8 cellular contexts compared by ENCODE assay signal in genomic region chr11:70483077-70483861, GRCh38.
DNase-seq lines count a peak whose midpoint lies in the region; ATAC-seq and TF ChIP-seq lines count a peak whose summit lies in the region.

No MANE protein-coding gene starts in this region.

- no peak overlapping the region for H3K4me3 ChIP-seq in BLaER1 treated with 17β-estradiol and CSF1 and Interleukin-3, amounts not matched to agents 10 nM and 100 nM
- H3K4me3 ChIP-seq in IMR-90 (ENCODE audit: insufficient read depth, low read depth, low read length): no peak overlapping the region
- no peak overlapping the region for H3K4me3 ChIP-seq in astrocyte of the cerebellum (ENCODE audit: low read depth, low read length)
- H3K4me3 ChIP-seq in right lobe of liver: no peak overlapping the region

- H2AFZ ChIP-seq in IMR-90 (replicated peaks; ENCODE audit: low read length, poor library complexity): peak overlapping the region; percentile 10

- peaks cover 5 to 26% (median 16%) of the 10 kb centered on the region in 10 experiments for H3K4me1 ChIP-seq in BLaER1 treated with 17β-estradiol and CSF1 and Interleukin-3, amounts not matched to agents 10 nM and 100 nM
- H3K4me1 ChIP-seq in IMR-90 (ENCODE audit: control insufficient read depth, insufficient read depth, low read length) (peaks cover 7% of the 10 kb centered on the region), right lobe of liver (peaks cover 0 to 9% (median 0%) of the 10 kb centered on the region in 4 donors)

- no peak overlapping the region for H3K14ac ChIP-seq in IMR-90 (replicated peaks; ENCODE audit: low read depth, low read length)

- H3K23ac ChIP-seq in IMR-90 (ENCODE audit: low read depth, low read length): no peak overlapping the region

- no peaks in the 10 kb centered on the region for H3K27me3 ChIP-seq in BLaER1 treated with 17β-estradiol and CSF1 and Interleukin-3, amounts not matched to agents 10 nM and 100 nM
- peaks cover 2% of the 10 kb centered on the region; the same call in 1 of the 2 replicates for H3K27me3 ChIP-seq in IMR-90 (ENCODE audit: control insufficient read depth, insufficient read depth, low read length)
- H3K27me3 ChIP-seq in right lobe of liver: no peaks in the 10 kb centered on the region

- CTCF ChIA-PET in IMR-90 (lab: Yijun Ruan, JAX): interaction anchor here (0.5 to 1.4 kb wide), 6 partner anchors 7 to 268 kb away, joined by 3 to 4 read pairs (median 3); no protein-coding TSS in a partner anchor

- POLR2A ChIA-PET in IMR-90 (lab: Charles Lee; ENCODE audit: unreplicated experiment): no interaction called here

- H3K9me1 ChIP-seq in IMR-90 (ENCODE audit: insufficient read depth, low read length): peaks cover 3% of the 10 kb centered on the region; the same call in 1 of the 2 replicates

- no CpG with 5 or more reads among the region's 9 CpGs for WGBS in IMR-90 (ENCODE audit: extremely low coverage in 2 of 2, insufficient read length in 1 of 2), 2 experiments
- WGBS in right lobe of liver (ENCODE audit: insufficient coverage, low coverage, low lambda C conversion rate, missing lambda C conversion rate): 74% methylated on average over 6 of the region's 9 CpGs

- H4K8ac ChIP-seq in IMR-90 (ENCODE audit: low read depth in 2 of 2, low read length in 2 of 2): no peak overlapping the region

- H3K9me3 ChIP-seq in BLaER1 treated with 17β-estradiol and CSF1 and Interleukin-3, amounts not matched to agents 10 nM and 100 nM (replicated peaks in 1 of 11): peaks cover 0 to 20% (median 8%) of the 10 kb centered on the region in 11 experiments; a peak in 12 of 22 replicates
- H3K9me3 ChIP-seq in IMR-90 (ENCODE audit: control insufficient read depth, insufficient read depth, low read length): no peaks in the 10 kb centered on the region
- H3K9me3 ChIP-seq in right lobe of liver: no peaks in the 10 kb centered on the region

- dilution Hi-C loops in IMR-90 (cut with HindIII; ENCODE audit: low sequenced_read_pairs, unreplicated experiment): no loop called here

- no peak overlapping the region for H2BK15ac ChIP-seq in IMR-90 (ENCODE audit: low read depth, low read length)

- BruUV-seq in IMR-90 (replicated peaks; lab: Mats Ljungman, UMichigan): no TSS peak

- in situ Hi-C loops in IMR-90 (cut with MboI; ENCODE audit: low sequenced_read_pairs): no loop called here
- in situ Hi-C loops in astrocyte of the cerebellum (cut with HindIII; ENCODE audit: low sequenced_read_pairs): no loop called here

- H3K4ac ChIP-seq in IMR-90 (ENCODE audit: low read depth, low read length): no peak overlapping the region

- no peak overlapping the region for H3K9ac ChIP-seq in BLaER1 treated with 17β-estradiol and CSF1 and Interleukin-3, amounts not matched to agents 10 nM and 100 nM
- H3K9ac ChIP-seq in IMR-90 (ENCODE audit: low read depth, low read length): no peak overlapping the region

- H4K91ac ChIP-seq in IMR-90 (ENCODE audit: insufficient read depth, low read depth, low read length): no peak overlapping the region

- TF ChIP-seq RAD21 in IMR-90 (IDR thresholded peaks at IDR 0.05; ENCODE audit: low read length): peak; percentile 36; the same call in 1 of the 2 replicates

- ATAC-seq in IMR-90 (ENCODE audit: low read depth) (peak; percentile 80), right lobe of liver (peak in 3 of 4 donors; percentile 7 to 15 (median 11)), HG03095 (IDR thresholded peaks at IDR 0.05; ENCODE audit: unreplicated experiment) (no peak)

- H2AK5ac ChIP-seq in IMR-90 (ENCODE audit: low read depth, low read length): no peak overlapping the region

- no peaks in the 10 kb centered on the region for H3K36me3 ChIP-seq in BLaER1 treated with 17β-estradiol and CSF1 and Interleukin-3, amounts not matched to agents 10 nM and 100 nM
- H3K36me3 ChIP-seq in IMR-90 (ENCODE audit: control insufficient read depth, insufficient read depth, low read length) (peaks cover 2% of the 10 kb centered on the region; the same call in 1 of the 2 replicates), right lobe of liver (peaks cover 0 to 4% (median 0%) of the 10 kb centered on the region in 4 donors)

- H4K20me1 ChIP-seq in BLaER1 treated with 17β-estradiol and CSF1 and Interleukin-3, amounts not matched to agents 10 nM and 100 nM: 0 out of 22 replicates have a peak, but pooled peaks cover 0 to 7% (median 0%) of the 10 kb centered on the region in 11 experiments
- H4K20me1 ChIP-seq in IMR-90 (ENCODE audit: insufficient read depth, low read length): 0 out of 2 replicates have a peak, but pooled peaks cover 3% of the 10 kb centered on the region

- H2BK5ac ChIP-seq in IMR-90 (ENCODE audit: low read depth, low read length, poor library complexity, severe bottlenecking): no peak overlapping the region

- H3K79me1 ChIP-seq in IMR-90 (ENCODE audit: low read depth in 1 of 2, low read length in 2 of 2): no peaks in the 10 kb centered on the region

- H3K56ac ChIP-seq in IMR-90 (ENCODE audit: extremely low read depth, insufficient read depth, low read length): no peak overlapping the region

- no peak overlapping the region for H2AK9ac ChIP-seq in IMR-90 (replicated peaks; ENCODE audit: low read depth, low read length, poor library complexity)

- H2BK120ac ChIP-seq in IMR-90 (ENCODE audit: low read depth, low read length): no peak overlapping the region

- no peak overlapping the region for H3K18ac ChIP-seq in IMR-90 (ENCODE audit: low read depth, low read length)

- no peak overlapping the region for H2BK20ac ChIP-seq in IMR-90 (ENCODE audit: low read depth, low read length)

- DNase-seq in IMR-90 (peak; percentile 60), astrocyte of the cerebellum (ENCODE audit: low read depth) (peak; percentile 31), right lobe of liver (no peak), D341Med (ENCODE audit: low spot score) (no peak)
- DNase-seq in effector CD4-positive, alpha-beta T cell: no peak
- no peak for DNase-seq in stimulated activated naive CD4-positive, alpha-beta T cell treated with Interleukin-2 at 50 U/mL for 16 hours (lab: John Stamatoyannopoulos, UW)

- H3K27ac ChIP-seq in BLaER1 treated with 17β-estradiol and CSF1 and Interleukin-3, amounts not matched to agents 10 nM and 100 nM: no peak overlapping the region
- H3K27ac ChIP-seq in IMR-90 (ENCODE audit: insufficient read depth, low read length) (no peak overlapping the region), right lobe of liver (no peak overlapping the region)

- intact Hi-C loops in IMR-90 (cut with micrococcal nuclease): no loop called here
- intact Hi-C loops in right lobe of liver (cut with DNase I): no loop called here

- TF ChIP-seq POLR2A in IMR-90 (IDR thresholded peaks at IDR 0.05; ENCODE audit: low read depth, low read length): no peak
- no peak for TF ChIP-seq POLR2A in right lobe of liver (IDR thresholded peaks at IDR 0.05)

- TF ChIP-seq CTCF in IMR-90 (conservative IDR thresholded peaks at IDR 0.05; ENCODE audit: low read depth, low read length) (peak; percentile 49), astrocyte of the cerebellum (IDR thresholded peaks at IDR 0.05; ENCODE audit: low read depth, low read length, missing control alignments) (peak; percentile 56), right lobe of liver (IDR thresholded peaks at IDR 0.05) (peak in 2 of 4 donors; percentile 15 to 22)

- no peak overlapping the region for H4K5ac ChIP-seq in IMR-90 (ENCODE audit: low read depth, low read length)

- H3K4me2 ChIP-seq in BLaER1 treated with 17β-estradiol and CSF1 and Interleukin-3, amounts not matched to agents 10 nM and 100 nM: peak overlapping the region in 10 of 11 experiments; percentile 14 to 66 (median 55); a peak in 15 of 22 replicates
- no peak overlapping the region for H3K4me2 ChIP-seq in IMR-90 (ENCODE audit: low read depth, low read length)

TF ChIP-seq in IMR-90, 13 proteins besides CTCF, POLR2A, EP300 and RAD21:
- TF ChIP-seq RCOR1 (IDR thresholded peaks at IDR 0.05; ENCODE audit: insufficient replicate concordance, low read length) (no peak), MAFK (IDR thresholded peaks at IDR 0.05; ENCODE audit: low read depth, low read length) (no peak), SMC3 (IDR thresholded peaks at IDR 0.05; ENCODE audit: low read depth, low read length) (peak; percentile 32; the same call in 1 of the 2 replicates), NFE2L2 (IDR thresholded peaks at IDR 0.05; ENCODE audit: low read depth, low read length) (no peak), FOS (IDR thresholded peaks at IDR 0.05; ENCODE audit: low read depth, low read length) (no peak)

Comparison
In these comparisons a context has a peak if more than half of its experiments do, and no peak if none do; other contexts are left out.
1. DNase-seq: peak in IMR-90 (single experiment) and astrocyte of the cerebellum (single experiment); none in right lobe of liver (0 of 3), effector CD4-positive, alpha-beta T cell (single experiment), stimulated activated naive CD4-positive, alpha-beta T cell treated with Interleukin-2 at 50 U/mL for 16 hours (single experiment) and D341Med (single experiment).